7 cellular contexts compared by ENCODE assay signal in genomic region chr2:133844214-133844892, GRCh38.
DNase-seq lines count a peak whose midpoint lies in the region; ATAC-seq and TF ChIP-seq lines count a peak whose summit lies in the region.

No MANE protein-coding gene starts in this region.

- no peaks in the 10 kb centered on the region for H3K4me1 Mint-ChIP-seq in activated B cell treated with CpG ODN at 0.5 μM for 24 hours

- POLR2A ChIA-PET in activated B cell treated with CpG ODN at 0.5 μM for 24 hours (lab: Charles Lee): no interaction called here

- no peak overlapping the region for H3K27ac Mint-ChIP-seq in activated B cell treated with CpG ODN at 0.5 μM for 24 hours

- peak; percentile 84 for TF ChIP-seq CTCF in GM12874 (IDR thresholded peaks at IDR 0.05; ENCODE audit: insufficient read depth, low read depth, low read length)
- peak; percentile 63 for TF ChIP-seq CTCF in activated B cell treated with CpG ODN at 0.5 μM for 24 hours (IDR thresholded peaks at IDR 0.05)

- CTCF ChIA-PET in activated B cell treated with CpG ODN at 0.5 μM for 24 hours (lab: Charles Lee): interaction anchor here (0.9 to 3.7 kb wide), 14 partner anchors 9 to 1576 kb away, joined by 3 to 27 read pairs (median 6); no protein-coding TSS in a partner anchor

- intact Hi-C loops in activated B cell treated with CpG ODN at 0.5 μM for 24 hours (cut with micrococcal nuclease): loop anchor here (1.0 to 5.0 kb wide), 3 partner anchors 325 to 1577 kb away; no protein-coding TSS in a partner anchor

- ATAC-seq in HG02759 (IDR thresholded peaks at IDR 0.05; ENCODE audit: unreplicated experiment): peak; percentile 91
- peak; percentile 68 for ATAC-seq in activated B cell treated with CpG ODN at 0.5 μM for 24 hours (ENCODE audit: low read depth)

- DNase-seq in NCI-H2107 (lab: John Stamatoyannopoulos, UW): peak; percentile 27
- peak; percentile 26 for DNase-seq in activated B cell treated with CpG ODN at 0.5 μM for 24 hours
- peak; percentile 29 for DNase-seq in central memory CD4-positive, alpha-beta T cell
- peak; percentile 85 for DNase-seq in kidney tubule cell (ENCODE audit: low spot score)
- peak; percentile 63 for DNase-seq in stimulated activated CD4-positive, alpha-beta T cell treated with anti-CD3 and anti-CD28 coated beads, Interleukin-4, amount 100 ng/mL, for 24 hours

- H3K9me3 Mint-ChIP-seq in activated B cell treated with CpG ODN at 0.5 μM for 24 hours: no peaks in the 10 kb centered on the region

- H3K27me3 Mint-ChIP-seq in activated B cell treated with CpG ODN at 0.5 μM for 24 hours: peaks cover 7% of the 10 kb centered on the region

- H3K36me3 Mint-ChIP-seq in activated B cell treated with CpG ODN at 0.5 μM for 24 hours (ENCODE audit: low read depth): no peaks in the 10 kb centered on the region

- no peak overlapping the region for H3K4me3 Mint-ChIP-seq in activated B cell treated with CpG ODN at 0.5 μM for 24 hours

Comparison
In these comparisons a context has a peak if more than half of its experiments do, and no peak if none do; other contexts are left out.
1. Peak in every context shown above with its lines: DNase-seq and ATAC-seq.
2. DNase-seq: peak in every context shown above with its lines; median percentile 85 in kidney tubule cell; 63 in stimulated activated CD4-positive, alpha-beta T cell treated with anti-CD3 and anti-CD28 coated beads, Interleukin-4, amount 100 ng/mL, for 24 hours; 29 in central memory CD4-positive, alpha-beta T cell; 27 in NCI-H2107; 26 in activated B cell treated with CpG ODN at 0.5 μM for 24 hours.